In genomic region chr4:188657365-188657764, GRCh38 we compare ENCODE assay signal across 33 cellular contexts.
"Had no signal": no experiment of that assay in that cellular context is flagged by ENCODE, and none has a peak within 500 bp of the region (broad histone marks: within the 10 kb centered on the region; RNA-seq: fewer than 3 reads in every experiment).

No MANE protein-coding gene starts in this region.

- FAIRE-seq: colon, endometrium, endothelial cell of umbilical vein had no signal

- H3K4me1 ChIP-seq: adrenal gland, body of pancreas, esophagus squamous epithelium, gastroesophageal sphincter, heart right ventricle had no signal

- H3K9me3 ChIP-seq: adrenal gland, body of pancreas, gastroesophageal sphincter had no signal

- H3K27me3 ChIP-seq: adrenal gland, body of pancreas, esophagus squamous epithelium, gastroesophageal sphincter, heart right ventricle had no signal

- H3K4me3 ChIP-seq: adrenal gland, body of pancreas, esophagus squamous epithelium, gastroesophageal sphincter, heart right ventricle had no signal

- H3K27ac ChIP-seq: adrenal gland, body of pancreas, epithelial cell of prostate, esophagus squamous epithelium, gastroesophageal sphincter, heart right ventricle, WERI-Rb-1 had no signal

- DNase-seq: activated CD4-positive, alpha-beta memory T cell treated with anti-CD3 and anti-CD28 coated beads for 36 hours; activated CD4-positive, alpha-beta T cell treated with anti-CD3 and anti-CD28 coated beads for 36 hours; activated CD4-positive, alpha-beta T cell treated with anti-CD3 and anti-CD28 coated beads, Interleukin-2, amount 10 ng/mL, durations not matched to agents 24 days and 14 days; activated CD4-positive, CD25-positive, alpha-beta regulatory T cell; activated CD4-positive, CD25-positive, alpha-beta regulatory T cell treated with anti-CD3 and anti-CD28 coated beads, Interleukin-2, amount 50 U/mL, for 72 hours; activated CD8-positive, alpha-beta memory T cell treated with anti-CD3 and anti-CD28 coated beads, Interleukin-2, amount 10 ng/mL, durations not matched to agents 7 days and 5 days; activated CD8-positive, alpha-beta memory T cell treated with anti-CD3 and anti-CD28 coated beads, Interleukin-2, amount 50 U/mL, for 4 hours; activated CD8-positive, alpha-beta T cell treated with anti-CD3 and anti-CD28 coated beads, Interleukin-2, amount 10 ng/mL, durations not matched to agents 7 days and 5 days; activated effector memory CD4-positive, alpha-beta T cell treated with anti-CD3 and anti-CD28 coated beads, Interleukin-2, amount 50 U/mL, for 16 hours; activated naive CD4-positive, alpha-beta T cell treated with anti-CD3 and anti-CD28 coated beads for 36 hours; activated naive CD8-positive, alpha-beta T cell treated with anti-CD3 and anti-CD28 coated beads for 36 hours; activated naive CD8-positive, alpha-beta T cell treated with anti-CD3 and anti-CD28 coated beads, Interleukin-2, amount 50 U/mL, for 24 hours; activated T-cell treated with anti-CD3 and anti-CD28 coated beads, Interleukin-2, amount 50 U/mL, for 1 hour; activated T-cell treated with anti-CD3 and anti-CD28 coated beads, Interleukin-2, amount 50 U/mL, for 48 hours; adrenal gland; amygdala; aorta; body of pancreas; caudate nucleus; cortex of kidney; dermis blood vessel endothelial cell; effector CD4-positive, alpha-beta T cell; effector memory CD8-positive, alpha-beta T cell; esophagus squamous epithelium; foreskin melanocyte; heart right ventricle; T1000; WERI-Rb-1 had no signal

- ATAC-seq: activated CD4-positive, alpha-beta T cell treated with anti-CD3 and anti-CD28 coated beads for 36 hours; activated CD8-positive, alpha-beta memory T cell treated with anti-CD3 and anti-CD28 coated beads, Interleukin-2, amount 10 ng/mL, durations not matched to agents 7 days and 5 days; activated CD8-positive, alpha-beta T cell treated with anti-CD3 and anti-CD28 coated beads, Interleukin-2, amount 10 ng/mL, durations not matched to agents 7 days and 5 days; activated naive CD8-positive, alpha-beta T cell treated with anti-CD3 and anti-CD28 coated beads, Interleukin-2, amount 50 U/mL, for 24 hours; body of pancreas; effector memory CD8-positive, alpha-beta T cell; gastroesophageal sphincter; heart right ventricle had no signal

- H3K36me3 ChIP-seq: adrenal gland, esophagus squamous epithelium, gastroesophageal sphincter, heart right ventricle, WERI-Rb-1 had no signal
